In genomic region chr1:216464489-216464888, GRCh38 we compare ENCODE assay signal across 17 cellular contexts. TPM values are rescaled to one million over a fixed set of nuclear protein-coding genes. Genes with fewer than 3 reads are reported as not detected.
A peak's percentile ranks its signal among the peaks of the same experiment; 100 is the strongest.
DNase-seq lines count a peak whose midpoint lies in the region; ATAC-seq and TF ChIP-seq lines count a peak whose summit lies in the region.
"Had no signal": no experiment of that assay in that cellular context is flagged by ENCODE, and none has a peak within 500 bp of the region (broad histone marks: within the 10 kb centered on the region; RNA-seq: fewer than 3 reads in every experiment).

No MANE protein-coding gene starts in this region.

- peaks cover 39% of the 10 kb centered on the region for H3K4me1 ChIP-seq in ACC112 (ENCODE audit: control insufficient read depth, insufficient read depth, low read length, unreplicated experiment)
- H3K4me1 ChIP-seq in adipocyte (ENCODE audit: control insufficient read depth, insufficient read depth, low read length): peaks cover 29% of the 10 kb centered on the region
- peaks cover 28% of the 10 kb centered on the region for H3K4me1 ChIP-seq in foreskin keratinocyte
- H3K4me1 ChIP-seq: upper lobe of left lung had no signal

- no peaks in the 10 kb centered on the region for H3K79me2 ChIP-seq in ACC112 (ENCODE audit: control insufficient read depth, insufficient read depth, low read length, unreplicated experiment)

- H2AFZ ChIP-seq in ACC112 (ENCODE audit: low read length, unreplicated experiment): no peak overlapping the region

- TF ChIP-seq CTCF in foreskin keratinocyte (conservative IDR thresholded peaks at IDR 0.05) (no peak), GM10248 (IDR thresholded peaks at IDR 0.05; ENCODE audit: control extremely low read depth, extremely low read depth, low read depth, missing control alignments) (no peak)

- no peaks in the 10 kb centered on the region for H3K36me3 ChIP-seq in ACC112 (ENCODE audit: insufficient read depth, low read length)
- no peaks in the 10 kb centered on the region for H3K36me3 ChIP-seq in adipocyte (ENCODE audit: control insufficient read depth, insufficient read depth, low read length, severe bottlenecking)
- H3K36me3 ChIP-seq: cardiac muscle cell, ovary, upper lobe of left lung had no signal

- CTCF ChIA-PET in GM10248 (lab: Yijun Ruan, JAX): interaction anchor here (0.9 kb wide), 1 partner anchor 10 kb away, joined by 3 read pairs; no protein-coding TSS in a partner anchor

- H3K27me3 ChIP-seq in ACC112 (ENCODE audit: insufficient read depth, low read length): no peaks in the 10 kb centered on the region
- no peaks in the 10 kb centered on the region for H3K27me3 ChIP-seq in adipocyte (replicated peaks; ENCODE audit: control insufficient read depth, insufficient read depth, low read length)
- no peaks in the 10 kb centered on the region for H3K27me3 ChIP-seq in foreskin keratinocyte
- H3K27me3 ChIP-seq: cardiac muscle cell, ovary, upper lobe of left lung had no signal

- no peaks in the 10 kb centered on the region for H3K9me3 ChIP-seq in adipocyte (ENCODE audit: control insufficient read depth, low read length)
- H3K9me3 ChIP-seq: ovary, upper lobe of left lung had no signal

- ATAC-seq in foreskin keratinocyte (peak; percentile 98), HG02852 (IDR thresholded peaks at IDR 0.05; ENCODE audit: unreplicated experiment) (no peak)
- ATAC-seq: activated T-cell treated with anti-CD3 and anti-CD28 coated beads, Interleukin-2, amount 50 U/mL, for 72 hours had no signal

- H3K27ac ChIP-seq in ACC112 (ENCODE audit: low read depth, low read length) (peak overlapping the region; percentile 21; the same call in 1 of the 2 replicates), foreskin keratinocyte (no peak overlapping the region), substantia nigra (ENCODE audit: low read depth, low read length, poor library complexity, severe bottlenecking) (no peak overlapping the region)
- H3K27ac ChIP-seq: cardiac muscle cell, ovary, upper lobe of left lung had no signal

- H3K4me3 ChIP-seq in ACC112 (ENCODE audit: low read depth, low read length): no peak overlapping the region
- H3K4me3 ChIP-seq in adipocyte (ENCODE audit: low read length): no peak overlapping the region
- H3K4me3 ChIP-seq: cardiac muscle cell, ovary, upper lobe of left lung had no signal

- DNase-seq in HCEC 1CT (peak; percentile 97), adipocyte (ENCODE audit: low read depth) (peak; percentile 81), foreskin keratinocyte (peak; percentile 93 to 97), substantia nigra (lab: John Stamatoyannopoulos, UW) (no peak), GM10248 (ENCODE audit: extremely low spot score) (no peak), COLO668 (lab: John Stamatoyannopoulos, UW; ENCODE audit: unreplicated experiment) (no peak)
- DNase-seq: activated CD4-positive, CD25-positive, alpha-beta regulatory T cell treated with anti-CD3 and anti-CD28 coated beads, Interleukin-2, amount 50 U/mL, for 72 hours; activated T-cell treated with anti-CD3 and anti-CD28 coated beads, Interleukin-2, amount 50 U/mL, for 72 hours; KBM-7; NCI-H187; ovary had no signal

- POLR2A ChIA-PET in GM10248 (lab: Yijun Ruan, JAX): no interaction called here

- H3K9ac ChIP-seq in adipocyte (ENCODE audit: low read length): no peak overlapping the region

RNA-seq across cellular contexts. Expression of gene USH2A, which starts 41.2 kb away (rescaled TPM):
- total RNA-seq in foreskin keratinocyte: not detected in 2 replicates
- not detected in 2 replicates for polyA plus RNA-seq in foreskin keratinocyte
- total RNA-seq: activated T-cell treated with anti-CD3 and anti-CD28 coated beads, Interleukin-2, amount 50 U/mL, for 72 hours; G401; mesenteric fat pad had no signal
- polyA plus RNA-seq: cardiac muscle cell had no signal

Comparison
In these comparisons a context has a peak if more than half of its experiments do, and no peak if none do; other contexts are left out.
1. DNase-seq: peak in HCEC 1CT (single experiment), adipocyte (single experiment) and foreskin keratinocyte (2 of 2); none in substantia nigra (0 of 49), GM10248 (single experiment) and COLO668 (single experiment).